In the genomic region with DNA sequence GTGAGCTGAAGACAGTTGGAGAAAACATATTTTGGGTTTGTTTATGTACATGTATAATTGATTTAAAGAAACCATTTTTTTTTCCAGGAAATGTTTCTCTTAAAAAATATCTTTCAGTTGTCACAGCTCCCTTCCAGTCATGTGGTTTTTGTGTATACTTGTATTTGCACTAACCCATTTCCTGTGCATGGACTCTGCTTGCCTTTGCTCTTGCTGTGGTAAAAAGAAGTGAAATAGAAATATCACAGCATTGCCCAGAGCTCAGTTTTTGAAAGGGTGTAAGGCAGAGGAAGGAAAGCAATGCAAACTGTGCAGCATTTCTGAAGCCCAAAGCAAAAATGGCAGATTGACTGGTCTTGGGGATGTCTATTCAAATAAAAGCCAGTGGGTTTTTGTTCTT, we compare ENCODE assay signal across 10 cellular contexts. TPM values are rescaled to one million over a fixed set of nuclear protein-coding genes. Genes with fewer than 3 reads are reported as not detected.
DNase-seq lines count a peak whose midpoint lies in the region; ATAC-seq and TF ChIP-seq lines count a peak whose summit lies in the region.
"Had no signal": no experiment of that assay in that cellular context is flagged by ENCODE, and none has a peak within 500 bp of the region (broad histone marks: within the 10 kb centered on the region; RNA-seq: fewer than 3 reads in every experiment).

No MANE protein-coding gene starts in this region.

- H3K9me3 ChIP-seq in MM.1S (replicated peaks; ENCODE audit: insufficient read depth, low read length), result no peaks in the 10 kb centered on the region

- H3K79me2 ChIP-seq in MM.1S (ENCODE audit: low read length), result no peaks in the 10 kb centered on the region

- peak overlapping the region; percentile 22; the same call in 1 of the 2 replicates for H3K9ac ChIP-seq in MM.1S (ENCODE audit: low read length)

- H3K27me3 ChIP-seq in MM.1S (replicated peaks; ENCODE audit: insufficient read depth, low read length), result no peaks in the 10 kb centered on the region

- 0 out of 2 replicates have a peak overlapping the region, but pooled peaks have one; percentile 1 for H3K4me3 ChIP-seq in MM.1S (ENCODE audit: low read length)

- ATAC-seq in activated CD4-positive, CD25-positive, alpha-beta regulatory T cell treated with anti-CD3 and anti-CD28 coated beads, Interleukin-2, amount 50 U/mL, for 24 hours, result peak; percentile 40 to 65
- ATAC-seq in HG02588 (IDR thresholded peaks at IDR 0.05; ENCODE audit: unreplicated experiment), result peak; percentile 74
- peak; percentile 88 to 97 for ATAC-seq in naive thymus-derived CD8-positive, alpha-beta T cell

- peak overlapping the region in 9 of 10 donors; percentile 26 to 77 (median 67) for H3K4me3 Mint-ChIP-seq in naive thymus-derived CD8-positive, alpha-beta T cell

- peak overlapping the region; percentile 53 for H3K27ac ChIP-seq in MM.1S (ENCODE audit: low read length)

- H3K36me3 Mint-ChIP-seq in naive thymus-derived CD8-positive, alpha-beta T cell, result no peaks in the 10 kb centered on the region

- peak overlapping the region; percentile 37 for H3K4me2 ChIP-seq in MM.1S (ENCODE audit: low read depth, low read length)

- H3F3A ChIP-seq in MM.1S (ENCODE audit: insufficient read depth, low read length), result peaks cover 10% of the 10 kb centered on the region

- no peaks in the 10 kb centered on the region for H3K36me3 ChIP-seq in MM.1S (replicated peaks; ENCODE audit: insufficient read depth, low read length)

- POLR2A ChIA-PET in naive thymus-derived CD8-positive, alpha-beta T cell (lab: Charles Lee), result interaction anchor here (0.7 to 5.2 kb wide), 4 partner anchors 10 to 125 kb away, joined by 3 to 64 read pairs (median 4); partner anchors contain the start of gene DOCK10

- H4K20me1 ChIP-seq in MM.1S (ENCODE audit: insufficient read depth, low read length), result no peaks in the 10 kb centered on the region

- H3K9me3 Mint-ChIP-seq in naive thymus-derived CD8-positive, alpha-beta T cell, result peaks cover 0 to 2% (median 0%) of the 10 kb centered on the region in 9 donors

- H3K27me3 Mint-ChIP-seq in naive thymus-derived CD8-positive, alpha-beta T cell, result no peaks in the 10 kb centered on the region

- DNase-seq in activated CD4-positive, CD25-positive, alpha-beta regulatory T cell (lab: John Stamatoyannopoulos, UW), result no peak
- DNase-seq in MM.1S (peak; percentile 83), DMS79 treated with DMSO at 0.1 percent for 48 hours (lab: John Stamatoyannopoulos, UW) (no peak), NCI-H510A treated with DMSO at 0.1 percent for 48 hours (lab: John Stamatoyannopoulos, UW) (no peak), NCI-H146 (lab: John Stamatoyannopoulos, UW) (no peak)
- peak in 7 of 10 donors; percentile 19 to 76 (median 48) for DNase-seq in naive thymus-derived CD8-positive, alpha-beta T cell
- DNase-seq: activated CD4-positive, alpha-beta T cell treated with anti-CD3 and anti-CD28 coated beads, Interleukin-2, amount 50 U/mL, for 1 hour; NCI-H2107 had no signal

- H3K27ac Mint-ChIP-seq in naive thymus-derived CD8-positive, alpha-beta T cell, result peak overlapping the region; percentile 72 to 92 (median 77)

- H3K4me1 ChIP-seq in MM.1S (ENCODE audit: low read length), result peaks cover 23% of the 10 kb centered on the region

- peaks cover 10 to 68% (median 57%) of the 10 kb centered on the region in 4 donors for H3K4me1 Mint-ChIP-seq in naive thymus-derived CD8-positive, alpha-beta T cell

- H3K9me2 ChIP-seq in MM.1S (replicated peaks; ENCODE audit: insufficient read depth, low read length), result no peaks in the 10 kb centered on the region

- H2AFZ ChIP-seq in MM.1S (ENCODE audit: low read length), result peak overlapping the region; percentile 37

- no peak for TF ChIP-seq CTCF in MM.1S (IDR thresholded peaks at IDR 0.05; ENCODE audit: low read length)

RNA-seq across cellular contexts. Expression of gene DOCK10, which starts 10.4 kb away (rescaled TPM):
- total RNA-seq in naive thymus-derived CD8-positive, alpha-beta T cell, result 100 to 1,000 TPM; 165 to 180 TPM
- 10 to 100 TPM; 34.1 to 57.9 (median 47.8) TPM for polyA plus RNA-seq in naive thymus-derived CD8-positive, alpha-beta T cell

Comparison
In these comparisons a context has a peak if more than half of its experiments do, and no peak if none do; other contexts are left out.
1. DNase-seq: peak in MM.1S (single experiment) and naive thymus-derived CD8-positive, alpha-beta T cell (7 of 10); none in activated CD4-positive, CD25-positive, alpha-beta regulatory T cell (0 of 4), DMS79 treated with DMSO at 0.1 percent for 48 hours (single experiment), NCI-H510A treated with DMSO at 0.1 percent for 48 hours (single experiment) and NCI-H146 (single experiment).
2. Peak in every context shown above with its lines, with median percentiles within 50 percentile points of each other: ATAC-seq.